8 cellular contexts compared by ENCODE assay signal in genomic region chr1:19715334-19716203, GRCh38. TPM values are rescaled to one million over a fixed set of nuclear protein-coding genes. Genes with fewer than 3 reads are reported as not detected.
DNase-seq lines count a peak whose midpoint lies in the region; ATAC-seq, FAIRE-seq and TF ChIP-seq lines count a peak whose summit lies in the region.

No MANE protein-coding gene starts in this region.

- H3K27me3 Mint-ChIP-seq in activated T-cell treated with anti-CD3 and anti-CD28 coated beads, Interleukin-2, amount 50 U/mL, for 24 hours, result no peaks in the 10 kb centered on the region
- peaks cover 2% of the 10 kb centered on the region for H3K27me3 Mint-ChIP-seq in neural crest cell (ENCODE audit: low read depth)
- H3K27me3 Mint-ChIP-seq in stimulated activated naive CD8-positive, alpha-beta T cell treated with anti-CD3 and anti-CD28 coated beads, Interleukin-15, amount 100 ng/mL, for 72 hours, result no peaks in the 10 kb centered on the region

- H3K9ac ChIP-seq in fibroblast of lung (ENCODE audit: insufficient read depth, low read length), result no peak overlapping the region

- H3K36me3 ChIP-seq in fibroblast of lung (ENCODE audit: control insufficient read depth, insufficient read depth, low read length), result no peaks in the 10 kb centered on the region

- ATAC-seq in GM18861 (IDR thresholded peaks at IDR 0.05; ENCODE audit: unreplicated experiment), result peak; percentile 57
- ATAC-seq in stimulated activated naive CD8-positive, alpha-beta T cell treated with anti-CD3 and anti-CD28 coated beads, Interleukin-15, amount 100 ng/mL, for 72 hours, result peak; percentile 85

- H3K27me3 ChIP-seq in fibroblast of lung (ENCODE audit: control insufficient read depth, insufficient read depth, low read length), result no peaks in the 10 kb centered on the region

- H3K4me3 Mint-ChIP-seq in activated T-cell treated with anti-CD3 and anti-CD28 coated beads, Interleukin-2, amount 50 U/mL, for 24 hours, result no peak overlapping the region
- H3K4me3 Mint-ChIP-seq in neural crest cell, result peak overlapping the region; percentile 6
- peak overlapping the region in 1 of 2 donors; percentile 5 for H3K4me3 Mint-ChIP-seq in stimulated activated naive CD8-positive, alpha-beta T cell treated with anti-CD3 and anti-CD28 coated beads, Interleukin-15, amount 100 ng/mL, for 72 hours

- DNase-seq in 8988T (peak; percentile 62), LoVo (ENCODE audit: low spot score) (peak; percentile 89), RCC 7860 (ENCODE audit: low spot score) (peak; percentile 82), fibroblast of lung (ENCODE audit: low read depth in 2 of 2) (peak; percentile 89 to 94), neural crest cell (ENCODE audit: low read depth, low spot score) (peak; percentile 97)
- DNase-seq in activated T-cell treated with anti-CD3 and anti-CD28 coated beads, Interleukin-2, amount 50 U/mL, for 24 hours, result peak; percentile 89
- DNase-seq in stimulated activated naive CD8-positive, alpha-beta T cell treated with anti-CD3 and anti-CD28 coated beads, Interleukin-15, amount 100 ng/mL, for 72 hours, result peak; percentile 81 to 85

- peaks cover 22% of the 10 kb centered on the region for H3K36me3 Mint-ChIP-seq in activated T-cell treated with anti-CD3 and anti-CD28 coated beads, Interleukin-2, amount 50 U/mL, for 24 hours (ENCODE audit: low read depth)
- H3K36me3 Mint-ChIP-seq in neural crest cell (ENCODE audit: low read depth), result no peaks in the 10 kb centered on the region

- no peaks in the 10 kb centered on the region for H3K9me3 Mint-ChIP-seq in activated T-cell treated with anti-CD3 and anti-CD28 coated beads, Interleukin-2, amount 50 U/mL, for 24 hours
- H3K9me3 Mint-ChIP-seq in neural crest cell, result no peaks in the 10 kb centered on the region
- no peaks in the 10 kb centered on the region for H3K9me3 Mint-ChIP-seq in stimulated activated naive CD8-positive, alpha-beta T cell treated with anti-CD3 and anti-CD28 coated beads, Interleukin-15, amount 100 ng/mL, for 72 hours

- H3K4me1 ChIP-seq in fibroblast of lung (ENCODE audit: control insufficient read depth, extremely low read depth, insufficient read depth, low read length), result no peaks in the 10 kb centered on the region

- peak; percentile 71 for FAIRE-seq in RCC 7860 (lab: Jason Lieb, UNC)

- H3K4me1 Mint-ChIP-seq in activated T-cell treated with anti-CD3 and anti-CD28 coated beads, Interleukin-2, amount 50 U/mL, for 24 hours (ENCODE audit: low read depth), result peaks cover 32% of the 10 kb centered on the region
- peaks cover 11% of the 10 kb centered on the region for H3K4me1 Mint-ChIP-seq in neural crest cell
- H3K4me1 Mint-ChIP-seq in stimulated activated naive CD8-positive, alpha-beta T cell treated with anti-CD3 and anti-CD28 coated beads, Interleukin-15, amount 100 ng/mL, for 72 hours, result peaks cover 21% of the 10 kb centered on the region

- H3K4me2 ChIP-seq in fibroblast of lung (ENCODE audit: extremely low read depth, insufficient read depth, low read length), result no peak overlapping the region

- no peak overlapping the region for H2AFZ ChIP-seq in fibroblast of lung (ENCODE audit: low read length)

- H3K27ac Mint-ChIP-seq in activated T-cell treated with anti-CD3 and anti-CD28 coated beads, Interleukin-2, amount 50 U/mL, for 24 hours, result peak overlapping the region; percentile 53
- no peak overlapping the region for H3K27ac Mint-ChIP-seq in neural crest cell (ENCODE audit: unreplicated experiment)
- H3K27ac Mint-ChIP-seq in stimulated activated naive CD8-positive, alpha-beta T cell treated with anti-CD3 and anti-CD28 coated beads, Interleukin-15, amount 100 ng/mL, for 72 hours, result no peak overlapping the region

- no peaks in the 10 kb centered on the region for H3K79me2 ChIP-seq in fibroblast of lung (ENCODE audit: control insufficient read depth, insufficient read depth, low read length)

- H3K4me3 ChIP-seq in fibroblast of lung (replicated peaks in 1 of 4; ENCODE audit: control extremely low read depth in 1 of 4, insufficient read depth in 1 of 4, low read depth in 3 of 4, low read length in 4 of 4), result no peak overlapping the region

- peak; percentile 57 to 97 for TF ChIP-seq CTCF in fibroblast of lung (conservative IDR thresholded peaks at IDR 0.05 in 1 of 2, IDR thresholded peaks at IDR 0.05 in 1 of 2; ENCODE audit: low read depth in 1 of 2, low read length in 2 of 2)
- peak; percentile 92 for TF ChIP-seq CTCF in neural crest cell (conservative IDR thresholded peaks at IDR 0.05)

- H3K9me3 ChIP-seq in fibroblast of lung (ENCODE audit: control insufficient read depth, insufficient read depth, low read depth, low read length), result no peaks in the 10 kb centered on the region

- no peaks in the 10 kb centered on the region for H4K20me1 ChIP-seq in fibroblast of lung (ENCODE audit: control insufficient read depth, extremely low read depth, insufficient read depth, low read length)

- no peak overlapping the region for H3K27ac ChIP-seq in fibroblast of lung (ENCODE audit: insufficient read depth, low read length)

RNA-seq across cellular contexts. Expression of gene HTR6, which starts 50.9 kb away (rescaled TPM):
- total RNA-seq in fibroblast of lung (under 0.01 TPM in 1 of 2 replicates, not detected in the other), neural crest cell (not detected in 2 replicates)
- polyA plus RNA-seq in fibroblast of lung, result 0.02 TPM in 1 of 2 replicates, not detected in the other
- not detected in 2 replicates for polyA plus RNA-seq in fibroblast of lung (2012)
- 0.78 TPM in 1 of 2 replicates, not detected in the other for polyA minus RNA-seq in fibroblast of lung (ENCODE audit: low replicate concordance)
